10 cellular contexts compared by ENCODE assay signal in genomic region chr1:8903908-8904650, GRCh38. TPM values are rescaled to one million over a fixed set of nuclear protein-coding genes. Genes with fewer than 3 reads are reported as not detected.
DNase-seq lines count a peak whose midpoint lies in the region; ATAC-seq and TF ChIP-seq lines count a peak whose summit lies in the region.
"Had no signal": no experiment of that assay in that cellular context is flagged by ENCODE, and none has a peak within 500 bp of the region (broad histone marks: within the 10 kb centered on the region; RNA-seq: fewer than 3 reads in every experiment).

No MANE protein-coding gene starts in this region.

- ATAC-seq in T-cell (replicated peaks in 1 of 4) (no peak), HG02642 (IDR thresholded peaks at IDR 0.05; ENCODE audit: poor library complexity, unreplicated experiment) (no peak), GM21447 (IDR thresholded peaks at IDR 0.05; ENCODE audit: unreplicated experiment) (no peak)
- ATAC-seq in stimulated activated effector memory CD8-positive, alpha-beta T cell treated with anti-CD3 and anti-CD28 coated beads, Interleukin-12 subunit alpha, Interleukin-12 subunit beta, amount 100 ng/mL, for 72 hours: no peak

- in situ Hi-C loops in GM13976 (cut with MboI; ENCODE audit: low sequenced_read_pairs, unreplicated experiment): no loop called here

- H3K9me3 Mint-ChIP-seq in T-cell: no peaks in the 10 kb centered on the region
- H3K9me3 Mint-ChIP-seq in stimulated activated effector memory CD8-positive, alpha-beta T cell treated with anti-CD3 and anti-CD28 coated beads, Interleukin-12 subunit alpha, Interleukin-12 subunit beta, amount 100 ng/mL, for 72 hours: no peaks in the 10 kb centered on the region

- H3K4me3 Mint-ChIP-seq in T-cell: no peak overlapping the region
- no peak overlapping the region for H3K4me3 Mint-ChIP-seq in stimulated activated effector memory CD8-positive, alpha-beta T cell treated with anti-CD3 and anti-CD28 coated beads, Interleukin-12 subunit alpha, Interleukin-12 subunit beta, amount 100 ng/mL, for 72 hours
- H3K4me3 Mint-ChIP-seq: B cell had no signal

- POLR2A ChIA-PET in T-cell (lab: Charles Lee): no interaction called here

- no peaks in the 10 kb centered on the region for H3K36me3 Mint-ChIP-seq in T-cell
- H3K36me3 Mint-ChIP-seq in stimulated activated effector memory CD8-positive, alpha-beta T cell treated with anti-CD3 and anti-CD28 coated beads, Interleukin-12 subunit alpha, Interleukin-12 subunit beta, amount 100 ng/mL, for 72 hours: peaks cover 11% of the 10 kb centered on the region

- TF ChIP-seq CTCF in GM13976 (IDR thresholded peaks at IDR 0.05; ENCODE audit: borderline replicate concordance, control extremely low read depth, extremely low read depth, insufficient read depth, missing control alignments): no peak

- H3K27me3 Mint-ChIP-seq in T-cell: no peaks in the 10 kb centered on the region
- H3K27me3 Mint-ChIP-seq: B cell had no signal

- DNase-seq in DMS153 (lab: John Stamatoyannopoulos, UW) (peak; percentile 38), DMS153 treated with DMSO at 0.1 percent for 48 hours (lab: John Stamatoyannopoulos, UW; ENCODE audit: unreplicated experiment) (no peak), T-cell (no peak), glomerular visceral epithelial cell (ENCODE audit: extremely low spot score) (peak; percentile 90), GM13976 (ENCODE audit: low spot score) (no peak)
- no peak for DNase-seq in stimulated activated effector memory CD8-positive, alpha-beta T cell treated with anti-CD3 and anti-CD28 coated beads, Interleukin-12 subunit alpha, Interleukin-12 subunit beta, amount 100 ng/mL, for 72 hours (ENCODE audit: low spot score in 2 of 2)
- DNase-seq: effector CD4-positive, alpha-beta T cell had no signal

- CTCF ChIA-PET in T-cell (lab: Charles Lee): interaction anchor here in 1 of 2 donors (0.6 kb wide), 1 partner anchor 121 kb away, joined by 8 read pairs; no protein-coding TSS in a partner anchor

- H3K27ac Mint-ChIP-seq in T-cell: peak overlapping the region; percentile 27 to 80
- peak overlapping the region; percentile 83 for H3K27ac Mint-ChIP-seq in stimulated activated effector memory CD8-positive, alpha-beta T cell treated with anti-CD3 and anti-CD28 coated beads, Interleukin-12 subunit alpha, Interleukin-12 subunit beta, amount 100 ng/mL, for 72 hours
- H3K27ac Mint-ChIP-seq: B cell had no signal

- peaks cover 21 to 31% (median 30%) of the 10 kb centered on the region in 3 donors for H3K4me1 Mint-ChIP-seq in T-cell
- peaks cover 35% of the 10 kb centered on the region for H3K4me1 Mint-ChIP-seq in stimulated activated effector memory CD8-positive, alpha-beta T cell treated with anti-CD3 and anti-CD28 coated beads, Interleukin-12 subunit alpha, Interleukin-12 subunit beta, amount 100 ng/mL, for 72 hours
- H3K4me1 Mint-ChIP-seq: B cell had no signal

RNA-seq across cellular contexts. Expression of gene ENO1, which starts 25.6 kb away (rescaled TPM):
- total RNA-seq in T-cell: 100 to 1,000 TPM; 308 to 625 (median 545) TPM

RNA-seq across cellular contexts. Expression of gene CA6, which starts 41.6 kb away (rescaled TPM):
- 1 to 10 TPM in 4 of 5 donors, under 1 TPM in 1; 0.95 to 2.8 (median 1.8) TPM for total RNA-seq in T-cell
- total RNA-seq: B cell had no signal

Comparison
In these comparisons a context has a peak if more than half of its experiments do, and no peak if none do; other contexts are left out.
1. DNase-seq: peak in DMS153 (single experiment) and glomerular visceral epithelial cell (single experiment); none in DMS153 treated with DMSO at 0.1 percent for 48 hours (single experiment), T-cell (0 of 34), stimulated activated effector memory CD8-positive, alpha-beta T cell treated with anti-CD3 and anti-CD28 coated beads, Interleukin-12 subunit alpha, Interleukin-12 subunit beta, amount 100 ng/mL, for 72 hours (0 of 2) and GM13976 (single experiment).